Comparison of ENCODE assay signal across 8 cellular contexts in genomic region chr19:44212250-44212864, GRCh38. TPM values are rescaled to one million over a fixed set of nuclear protein-coding genes. Genes with fewer than 3 reads are reported as not detected.
A peak's percentile ranks its signal among the peaks of the same experiment; 100 is the strongest.
DNase-seq lines count a peak whose midpoint lies in the region; ATAC-seq and TF ChIP-seq lines count a peak whose summit lies in the region.

ZNF227 (plus strand) TSS chr19:44212532; CDS start chr19:44217793, 5,261 bp downstream.

- peak; percentile 77 for ATAC-seq in GM21737 (IDR thresholded peaks at IDR 0.05; ENCODE audit: unreplicated experiment)
- ATAC-seq in stimulated activated naive CD8-positive, alpha-beta T cell treated with anti-CD3 and anti-CD28 coated beads, Interleukin-15, amount 100 ng/mL, for 72 hours, result peak; percentile 96

- H3K36me3 ChIP-seq in MG63, result peaks cover 23% of the 10 kb centered on the region
- peaks cover 16% of the 10 kb centered on the region for H3K36me3 ChIP-seq in SJSA1
- H3K36me3 ChIP-seq in neural cell (ENCODE audit: insufficient read depth, low read length), result peaks cover 5% of the 10 kb centered on the region

- H3K27me3 ChIP-seq in MG63, result no peaks in the 10 kb centered on the region
- H3K27me3 ChIP-seq in SJSA1 (replicated peaks), result no peaks in the 10 kb centered on the region
- no peaks in the 10 kb centered on the region for H3K27me3 ChIP-seq in neural cell (ENCODE audit: insufficient read depth, low read depth, low read length)

- peak within 1 kb of the TSS; percentile 72 for H3K9ac ChIP-seq in neural cell (ENCODE audit: low read length)

- H3K4me3 ChIP-seq in MG63, result peak within 1 kb of the TSS; percentile 93
- peak within 1 kb of the TSS; percentile 59 for H3K4me3 ChIP-seq in SJSA1
- peak within 1 kb of the TSS; percentile 85 to 98 for H3K4me3 ChIP-seq in foreskin fibroblast (ENCODE audit: low read depth in 1 of 2, low read length in 2 of 2)
- peak within 1 kb of the TSS; percentile 80 for H3K4me3 ChIP-seq in neural cell (ENCODE audit: low read length)

- no peak for TF ChIP-seq CTCF in foreskin fibroblast (IDR thresholded peaks at IDR 0.05; ENCODE audit: low read depth, low read length)
- peak; percentile 14 for TF ChIP-seq CTCF in neural cell (IDR thresholded peaks at IDR 0.05; ENCODE audit: poor library complexity, severe bottlenecking)

- no peak for TF ChIP-seq EP300 in neural cell (conservative IDR thresholded peaks at IDR 0.05; ENCODE audit: poor library complexity, severe bottlenecking)

- peak within 1 kb of the TSS; percentile 95 for H3K4me2 ChIP-seq in neural cell (ENCODE audit: low read length)

- peaks cover 22% of the 10 kb centered on the region for H3K4me1 Mint-ChIP-seq in stimulated activated naive CD8-positive, alpha-beta T cell treated with anti-CD3 and anti-CD28 coated beads, Interleukin-15, amount 100 ng/mL, for 72 hours

- H3K79me2 ChIP-seq in neural cell (replicated peaks; ENCODE audit: insufficient read depth, low read length), result peaks cover 34% of the 10 kb centered on the region

- H3K27ac Mint-ChIP-seq in stimulated activated naive CD8-positive, alpha-beta T cell treated with anti-CD3 and anti-CD28 coated beads, Interleukin-15, amount 100 ng/mL, for 72 hours, result peak within 1 kb of the TSS; percentile 93 to 97

- H3K4me1 ChIP-seq in SJSA1 (replicated peaks), result no peaks in the 10 kb centered on the region; the same call in 1 of the 2 replicates

- peaks cover 15 to 17% of the 10 kb centered on the region in 2 donors for H3K9me3 Mint-ChIP-seq in stimulated activated naive CD8-positive, alpha-beta T cell treated with anti-CD3 and anti-CD28 coated beads, Interleukin-15, amount 100 ng/mL, for 72 hours

- no peaks in the 10 kb centered on the region for H4K20me1 ChIP-seq in neural cell (ENCODE audit: insufficient read depth)

- H3K4me3 Mint-ChIP-seq in stimulated activated naive CD8-positive, alpha-beta T cell treated with anti-CD3 and anti-CD28 coated beads, Interleukin-15, amount 100 ng/mL, for 72 hours, result peak within 1 kb of the TSS; percentile 92 to 98

- H3K9me3 ChIP-seq in MG63 (peaks cover 32% of the 10 kb centered on the region), SJSA1 (replicated peaks) (no peaks in the 10 kb centered on the region; the same call in 1 of the 2 replicates), neural cell (ENCODE audit: low read length) (no peaks in the 10 kb centered on the region)

- peak; percentile 11 for TF ChIP-seq RAD21 in neural cell (conservative IDR thresholded peaks at IDR 0.05)

- H3K27ac ChIP-seq in SJSA1, result peak within 1 kb of the TSS; percentile 32; the same call in 1 of the 2 replicates
- peak within 1 kb of the TSS; percentile 71 for H3K27ac ChIP-seq in neural cell (ENCODE audit: low read length)

- peak within 1 kb of the TSS; percentile 81 for H2AFZ ChIP-seq in neural cell (ENCODE audit: low read depth, low read length)

- no peaks in the 10 kb centered on the region for H3F3A ChIP-seq in neural cell (ENCODE audit: insufficient read depth, low read length, poor library complexity, severe bottlenecking)

- no peaks in the 10 kb centered on the region for H3K9me2 ChIP-seq in neural cell (ENCODE audit: insufficient read depth, low read length)

- peak; percentile 89 for DNase-seq in DMS53 treated with DMSO at 0.1 percent for 48 hours (lab: John Stamatoyannopoulos, UW; ENCODE audit: unreplicated experiment)
- peak; percentile 96 for DNase-seq in MG63
- DNase-seq in SJSA1 (ENCODE audit: low read depth in 1 of 2, low spot score in 2 of 2), result peak; percentile 95 to 97
- DNase-seq in activated naive CD4-positive, alpha-beta T cell treated with Interleukin-2 at 50 U/mL for 16 hours, result peak; percentile 84
- peak; percentile 96 to 99 for DNase-seq in foreskin fibroblast
- DNase-seq in stimulated activated naive CD8-positive, alpha-beta T cell treated with anti-CD3 and anti-CD28 coated beads, Interleukin-15, amount 100 ng/mL, for 72 hours, result peak; percentile 69 to 82

- no peaks in the 10 kb centered on the region for H3K27me3 Mint-ChIP-seq in stimulated activated naive CD8-positive, alpha-beta T cell treated with anti-CD3 and anti-CD28 coated beads, Interleukin-15, amount 100 ng/mL, for 72 hours

TF ChIP-seq in neural cell, 6 proteins besides CTCF, POLR2A, EP300 and RAD21:
- TF ChIP-seq POLR2AphosphoS5 (IDR thresholded peaks at IDR 0.05) (peak; percentile 84), SMC3 (conservative IDR thresholded peaks at IDR 0.05; ENCODE audit: poor library complexity) (peak; percentile 25), MXI1 (conservative IDR thresholded peaks at IDR 0.05; ENCODE audit: poor library complexity, severe bottlenecking) (peak; percentile 73), EZH2 (IDR thresholded peaks at IDR 0.05; ENCODE audit: borderline replicate concordance, insufficient read depth, low read length, poor library complexity, severe bottlenecking) (no peak), TAF1 (IDR thresholded peaks at IDR 0.05; ENCODE audit: low read depth) (no peak)
- TF ChIP-seq, protein P1, sequence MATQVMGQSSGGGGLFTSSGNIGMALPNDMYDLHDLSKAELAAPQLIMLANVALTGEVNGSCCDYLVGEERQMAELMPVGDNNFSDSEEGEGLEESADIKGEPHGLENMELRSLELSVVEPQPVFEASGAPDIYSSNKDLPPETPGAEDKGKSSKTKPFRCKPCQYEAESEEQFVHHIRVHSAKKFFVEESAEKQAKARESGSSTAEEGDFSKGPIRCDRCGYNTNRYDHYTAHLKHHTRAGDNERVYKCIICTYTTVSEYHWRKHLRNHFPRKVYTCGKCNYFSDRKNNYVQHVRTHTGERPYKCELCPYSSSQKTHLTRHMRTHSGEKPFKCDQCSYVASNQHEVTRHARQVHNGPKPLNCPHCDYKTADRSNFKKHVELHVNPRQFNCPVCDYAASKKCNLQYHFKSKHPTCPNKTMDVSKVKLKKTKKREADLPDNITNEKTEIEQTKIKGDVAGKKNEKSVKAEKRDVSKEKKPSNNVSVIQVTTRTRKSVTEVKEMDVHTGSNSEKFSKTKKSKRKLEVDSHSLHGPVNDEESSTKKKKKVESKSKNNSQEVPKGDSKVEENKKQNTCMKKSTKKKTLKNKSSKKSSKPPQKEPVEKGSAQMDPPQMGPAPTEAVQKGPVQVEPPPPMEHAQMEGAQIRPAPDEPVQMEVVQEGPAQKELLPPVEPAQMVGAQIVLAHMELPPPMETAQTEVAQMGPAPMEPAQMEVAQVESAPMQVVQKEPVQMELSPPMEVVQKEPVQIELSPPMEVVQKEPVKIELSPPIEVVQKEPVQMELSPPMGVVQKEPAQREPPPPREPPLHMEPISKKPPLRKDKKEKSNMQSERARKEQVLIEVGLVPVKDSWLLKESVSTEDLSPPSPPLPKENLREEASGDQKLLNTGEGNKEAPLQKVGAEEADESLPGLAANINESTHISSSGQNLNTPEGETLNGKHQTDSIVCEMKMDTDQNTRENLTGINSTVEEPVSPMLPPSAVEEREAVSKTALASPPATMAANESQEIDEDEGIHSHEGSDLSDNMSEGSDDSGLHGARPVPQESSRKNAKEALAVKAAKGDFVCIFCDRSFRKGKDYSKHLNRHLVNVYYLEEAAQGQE (IDR thresholded peaks at IDR 0.05; ENCODE audit: borderline replicate concordance), result peak; percentile 92

RNA-seq across cellular contexts. Expression of gene ZNF227, which starts in this region (rescaled TPM):
- total RNA-seq in MG63 (2014; rRNA removed; shearing (Covaris generic); ENCODE audit: low replicate concordance), result 6.5 and 7.3 TPM in 2 replicates
- total RNA-seq in SJSA1 (2014; rRNA removed; shearing (Covaris generic)), result 5.6 and 15.1 TPM in 2 replicates
- polyA plus RNA-seq in neural cell, result 21.2 and 25.5 TPM in 2 replicates
- polyA minus RNA-seq in neural cell, result 58.7 and 75.1 TPM in 2 replicates

Comparison
In these comparisons a context has a peak if more than half of its experiments do, and no peak if none do; other contexts are left out.
1. Peak in every context shown above with its lines: DNase-seq, ATAC-seq, H3K4me3 ChIP-seq and H3K27ac ChIP-seq.